ENCODE assay signal across 8 cellular contexts in genomic region chr1:202811296-202812175, GRCh38. TPM values are rescaled to one million over a fixed set of nuclear protein-coding genes. Genes with fewer than 3 reads are reported as not detected.
DNase-seq lines count a peak whose midpoint lies in the region; ATAC-seq and TF ChIP-seq lines count a peak whose summit lies in the region.

No MANE protein-coding gene starts in this region.

- intact Hi-C loops in right cardiac atrium (cut with DNase I): loop anchor here in 2 of 4 donors (5.0 kb wide), 1 partner anchor 76 kb away; the partner anchor contains the start of gene RABIF (in 2 of the 2)
- intact Hi-C loops in gastrocnemius medialis (cut with DNase I; ENCODE audit: low total_unique reads): loop anchor here (2.0 kb wide), 2 partner anchors 115 to 195 kb away; partner anchors contain the start of genes KLHL12 and TMEM183A

- H4K20me1 ChIP-seq in Loucy (ENCODE audit: insufficient read depth, low read length, poor library complexity, severe bottlenecking): peaks cover 5% of the 10 kb centered on the region

- peaks cover 30% of the 10 kb centered on the region for H3K4me1 ChIP-seq in Loucy (ENCODE audit: insufficient read depth, low read length, poor library complexity, severe bottlenecking)
- H3K4me1 ChIP-seq in right cardiac atrium (ENCODE audit: control insufficient read depth, insufficient read depth, low read length): peaks cover 2% of the 10 kb centered on the region
- peaks cover 9 to 11% of the 10 kb centered on the region in 2 donors for H3K4me1 ChIP-seq in gastrocnemius medialis

- H3K36me3 ChIP-seq in Loucy (ENCODE audit: insufficient read depth, low read length) (no peaks in the 10 kb centered on the region), gastrocnemius medialis (no peaks in the 10 kb centered on the region)

- H3K9me3 Mint-ChIP-seq in activated naive CD4-positive, alpha-beta T cell treated with anti-CD3 and anti-CD28 coated beads, Interleukin-2, amount 50 U/mL, for 24 hours: no peaks in the 10 kb centered on the region

- 6% methylated on average over 43 of the region's 43 CpGs for WGBS in right cardiac atrium

- H3K4me2 ChIP-seq in Loucy (ENCODE audit: low read depth, low read length, poor library complexity, severe bottlenecking): peak overlapping the region; percentile 88

- H3K79me2 ChIP-seq in Loucy (ENCODE audit: insufficient read depth, low read length): peaks cover 43% of the 10 kb centered on the region

- H3K27me3 Mint-ChIP-seq in activated naive CD4-positive, alpha-beta T cell treated with anti-CD3 and anti-CD28 coated beads, Interleukin-2, amount 50 U/mL, for 24 hours: no peaks in the 10 kb centered on the region

- peak overlapping the region; percentile 81 for H3K27ac ChIP-seq in AG04450 (ENCODE audit: low read depth, low read length)
- H3K27ac ChIP-seq in right cardiac atrium (ENCODE audit: low read length): no peak overlapping the region
- peak overlapping the region in 3 of 4 donors; percentile 85 to 88 (median 86) for H3K27ac ChIP-seq in gastrocnemius medialis

- peak; percentile 1 to 7 for ATAC-seq in right cardiac atrium
- no peak for ATAC-seq in gastrocnemius medialis

- H3K9me3 ChIP-seq in AG04450 (ENCODE audit: control insufficient read depth, insufficient read depth, low read length): no peaks in the 10 kb centered on the region; the same call in 1 of the 2 replicates
- H3K9me3 ChIP-seq in Loucy (ENCODE audit: insufficient read depth, low read depth, low read length): no peaks in the 10 kb centered on the region
- no peaks in the 10 kb centered on the region for H3K9me3 ChIP-seq in right cardiac atrium (ENCODE audit: control insufficient read depth, low read length)
- no peaks in the 10 kb centered on the region for H3K9me3 ChIP-seq in gastrocnemius medialis

- peak overlapping the region; percentile 77 for H3K9ac ChIP-seq in Loucy (ENCODE audit: low read depth, low read length, poor library complexity, severe bottlenecking)

- H3K4me1 Mint-ChIP-seq in activated naive CD4-positive, alpha-beta T cell treated with anti-CD3 and anti-CD28 coated beads, Interleukin-2, amount 50 U/mL, for 24 hours: peaks cover 29% of the 10 kb centered on the region

- CTCF ChIA-PET in AG04450 (lab: Charles Lee): no interaction called here

- H3K36me3 Mint-ChIP-seq in activated naive CD4-positive, alpha-beta T cell treated with anti-CD3 and anti-CD28 coated beads, Interleukin-2, amount 50 U/mL, for 24 hours: no peaks in the 10 kb centered on the region

- H3K4me3 ChIP-seq in AG04450 (ENCODE audit: low read depth, low read length): peak overlapping the region; percentile 92
- H3K4me3 ChIP-seq in Loucy (ENCODE audit: low read length, poor library complexity, severe bottlenecking): peak overlapping the region; percentile 96
- peak overlapping the region; percentile 67 for H3K4me3 ChIP-seq in right cardiac atrium (ENCODE audit: low read length)
- H3K4me3 ChIP-seq in gastrocnemius medialis: peak overlapping the region; percentile 69 to 94 (median 78)

- no peak for TF ChIP-seq POLR2A in gastrocnemius medialis (IDR thresholded peaks at IDR 0.05)

- H3F3A ChIP-seq in Loucy (ENCODE audit: low read depth): 0 out of 2 replicates have a peak, but pooled peaks cover 7% of the 10 kb centered on the region

- H2AFZ ChIP-seq in Loucy (ENCODE audit: low read length): peak overlapping the region; percentile 85

- H3K27ac Mint-ChIP-seq in activated naive CD4-positive, alpha-beta T cell treated with anti-CD3 and anti-CD28 coated beads, Interleukin-2, amount 50 U/mL, for 24 hours: peak overlapping the region; percentile 90

- no peaks in the 10 kb centered on the region for H3K9me2 ChIP-seq in Loucy (replicated peaks; ENCODE audit: low read depth, low read length)

- H3K27me3 ChIP-seq in AG04450 (ENCODE audit: control insufficient read depth, insufficient read depth, low read length): peaks cover 6% of the 10 kb centered on the region
- no peaks in the 10 kb centered on the region for H3K27me3 ChIP-seq in Loucy (ENCODE audit: insufficient read depth, low read length, poor library complexity, severe bottlenecking)
- no peaks in the 10 kb centered on the region for H3K27me3 ChIP-seq in right cardiac atrium (ENCODE audit: control insufficient read depth, insufficient read depth)
- H3K27me3 ChIP-seq in gastrocnemius medialis: no peaks in the 10 kb centered on the region

- DNase-seq in AG04450 (ENCODE audit: low read depth, low spot score): no peak
- peak; percentile 28 for DNase-seq in GM19238 (ENCODE audit: insufficient read length, low spot score)
- peak in 1 of 3 donors; percentile 66 for DNase-seq in right cardiac atrium
- peak in 1 of 2 donors; percentile 3 for DNase-seq in gastrocnemius medialis
- DNase-seq in COLO829 (ENCODE audit: low spot score): no peak
- no peak for DNase-seq in hippocampal formation (lab: John Stamatoyannopoulos, UW)

- in situ Hi-C loops in gastrocnemius medialis (cut with MboI; ENCODE audit: low sequenced_read_pairs in 4 of 4): no loop called here

- POLR2A ChIA-PET in AG04450 (lab: Yijun Ruan, JAX): interaction anchor here (0.8 to 1.9 kb wide), 6 partner anchors 14 to 116 kb away, joined by 3 to 10 read pairs (median 3); partner anchors contain the start of genes KLHL12 and RABIF

- peak overlapping the region; percentile 86 for H3K4me3 Mint-ChIP-seq in activated naive CD4-positive, alpha-beta T cell treated with anti-CD3 and anti-CD28 coated beads, Interleukin-2, amount 50 U/mL, for 24 hours

- TF ChIP-seq CTCF in AG04450 (IDR thresholded peaks at IDR 0.05; ENCODE audit: low read depth, low read length) (no peak), Loucy (conservative IDR thresholded peaks at IDR 0.05; ENCODE audit: low read length) (no peak), gastrocnemius medialis (IDR thresholded peaks at IDR 0.05 in 4 of 5, conservative IDR thresholded peaks at IDR 0.05 in 1 of 5) (no peak)

RNA-seq across cellular contexts. Expression of gene PCAT6, which starts 0.8 kb away (rescaled TPM):
- polyA plus RNA-seq in AG04450 (2011; rRNA removed): 3.0 and 4.0 TPM in 2 replicates
- 2.6 and 3.8 TPM in 2 replicates for polyA minus RNA-seq in AG04450 (2011; rRNA and poly(A)+ RNA removed)
- 1 to 10 TPM in 2 of 4 donors, under 1 TPM in 1, not detected in 1; 0.79 to 1.6 (median 1.2) TPM for total RNA-seq in right cardiac atrium
- 4.9 TPM for polyA plus RNA-seq in right cardiac atrium
- total RNA-seq in gastrocnemius medialis: 1 to 10 TPM in 1 of 4 donors, not detected in 3; 4.3 TPM

RNA-seq across cellular contexts. Expression of gene KDM5B, which starts 3.3 kb away (rescaled TPM):
- polyA plus RNA-seq in AG04450 (2011; rRNA removed) (62.7 and 79.1 TPM in 2 replicates), right cardiac atrium (7.4 TPM)
- polyA minus RNA-seq in AG04450 (2011; rRNA and poly(A)+ RNA removed): 150 and 202 TPM in 2 replicates
- total RNA-seq in right cardiac atrium (10 to 100 TPM; 18.4 to 22.0 (median 19.1) TPM), gastrocnemius medialis (10 to 100 TPM; 10.7 to 17.1 (median 13.7) TPM)

Comparison
In these comparisons a context has a peak if more than half of its experiments do, and no peak if none do; other contexts are left out.
1. ATAC-seq: peak in right cardiac atrium (2 of 2); none in gastrocnemius medialis (0 of 2).
2. Peak in every context shown above with its lines, with median percentiles within 50 percentile points of each other: H3K4me3 ChIP-seq.